In the genomic region with DNA sequence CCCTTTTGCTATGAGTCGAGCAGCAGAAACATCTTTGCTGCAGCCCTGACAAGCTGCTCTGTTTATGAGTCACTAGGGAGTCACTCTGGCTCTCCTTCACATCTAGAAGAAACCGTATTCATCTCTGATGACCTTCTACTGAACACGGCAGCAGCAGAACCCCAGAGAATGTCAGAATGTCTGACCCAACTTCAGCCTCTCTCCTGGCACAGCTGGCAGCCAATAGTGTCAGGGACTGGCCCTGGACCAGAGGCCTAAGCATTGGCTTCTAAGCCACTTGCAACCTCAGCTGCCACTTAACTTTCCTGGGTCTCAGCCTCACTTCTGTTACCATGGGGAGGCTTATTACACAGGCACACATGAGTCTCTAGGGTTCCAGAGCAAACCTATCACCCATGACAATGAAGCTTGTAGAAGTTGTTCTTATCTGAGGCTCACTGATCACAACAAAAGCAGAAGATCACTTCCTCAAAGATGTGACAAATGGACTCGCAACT, we compare ENCODE assay signal across 11 cellular contexts.
DNase-seq lines count a peak whose midpoint lies in the region; ATAC-seq, FAIRE-seq and TF ChIP-seq lines count a peak whose summit lies in the region.
"Had no signal": no experiment of that assay in that cellular context is flagged by ENCODE, and none has a peak within 500 bp of the region (broad histone marks: within the 10 kb centered on the region; RNA-seq: fewer than 3 reads in every experiment).

No MANE protein-coding gene starts in this region.

- H3K9me3 ChIP-seq in psoas muscle = no peaks in the 10 kb centered on the region
- H3K9me3 ChIP-seq: uterus had no signal

- ATAC-seq in activated CD8-positive, alpha-beta T cell treated with anti-CD3 and anti-CD28 coated beads for 36 hours = peak; percentile 95
- no peak for ATAC-seq in activated CD8-positive, alpha-beta T cell treated with anti-CD3 and anti-CD28 coated beads, Interleukin-2, amount 10 ng/mL, durations not matched to agents 7 days and 5 days
- peak in 3 of 4 donors; percentile 50 to 74 (median 56) for ATAC-seq in psoas muscle
- ATAC-seq in GM21526 (IDR thresholded peaks at IDR 0.05; ENCODE audit: low FRiP score, unreplicated experiment) = no peak
- ATAC-seq in HG03571 (IDR thresholded peaks at IDR 0.05; ENCODE audit: unreplicated experiment) = no peak

- no peak overlapping the region for H3K27ac ChIP-seq in psoas muscle
- H3K27ac ChIP-seq: uterus had no signal

- no peaks in the 10 kb centered on the region for H3K4me1 ChIP-seq in psoas muscle
- H3K4me1 ChIP-seq: uterus had no signal

- H3K27me3 ChIP-seq in bronchial epithelial cell (ENCODE audit: control insufficient read depth, insufficient read depth, low read length) (peaks cover 2% of the 10 kb centered on the region), psoas muscle (ENCODE audit: insufficient read depth in 3 of 3, low read length in 2 of 3) (no peaks in the 10 kb centered on the region)
- H3K27me3 ChIP-seq: uterus had no signal

- H3K27me3 Mint-ChIP-seq in activated CD8-positive, alpha-beta T cell treated with anti-CD3 and anti-CD28 coated beads for 36 hours = no peaks in the 10 kb centered on the region
- peaks cover 19% of the 10 kb centered on the region for H3K27me3 Mint-ChIP-seq in activated CD8-positive, alpha-beta T cell treated with anti-CD3 and anti-CD28 coated beads, Interleukin-2, amount 10 ng/mL, durations not matched to agents 7 days and 5 days (ENCODE audit: low read depth)
- no peaks in the 10 kb centered on the region for H3K27me3 Mint-ChIP-seq in IgD-negative memory B cell

- no peaks in the 10 kb centered on the region for H3K36me3 Mint-ChIP-seq in activated CD8-positive, alpha-beta T cell treated with anti-CD3 and anti-CD28 coated beads for 36 hours (ENCODE audit: low read depth)
- H3K36me3 Mint-ChIP-seq in activated CD8-positive, alpha-beta T cell treated with anti-CD3 and anti-CD28 coated beads, Interleukin-2, amount 10 ng/mL, durations not matched to agents 7 days and 5 days (ENCODE audit: low read depth) = no peaks in the 10 kb centered on the region
- H3K36me3 Mint-ChIP-seq in IgD-negative memory B cell = peaks cover 1% of the 10 kb centered on the region
- H3K36me3 Mint-ChIP-seq: activated naive CD8-positive, alpha-beta T cell treated with anti-CD3 and anti-CD28 coated beads, Interleukin-2, amount 10 ng/mL, durations not matched to agents 7 days and 5 days had no signal

- no peaks in the 10 kb centered on the region for H3K9me3 Mint-ChIP-seq in activated CD8-positive, alpha-beta T cell treated with anti-CD3 and anti-CD28 coated beads for 36 hours
- H3K9me3 Mint-ChIP-seq in activated CD8-positive, alpha-beta T cell treated with anti-CD3 and anti-CD28 coated beads, Interleukin-2, amount 10 ng/mL, durations not matched to agents 7 days and 5 days (ENCODE audit: insufficient read depth) = no peaks in the 10 kb centered on the region
- no peaks in the 10 kb centered on the region for H3K9me3 Mint-ChIP-seq in IgD-negative memory B cell
- H3K9me3 Mint-ChIP-seq: activated naive CD8-positive, alpha-beta T cell treated with anti-CD3 and anti-CD28 coated beads, Interleukin-2, amount 10 ng/mL, durations not matched to agents 7 days and 5 days had no signal

- WGBS in psoas muscle, 3 donors = 27 to 48% (median 42%) methylated on average over 4 of the region's 4 CpGs

- no peak overlapping the region for H3K27ac Mint-ChIP-seq in activated CD8-positive, alpha-beta T cell treated with anti-CD3 and anti-CD28 coated beads for 36 hours
- H3K27ac Mint-ChIP-seq in activated CD8-positive, alpha-beta T cell treated with anti-CD3 and anti-CD28 coated beads, Interleukin-2, amount 10 ng/mL, durations not matched to agents 7 days and 5 days = no peak overlapping the region
- peak overlapping the region; percentile 14 to 65 (median 46) for H3K27ac Mint-ChIP-seq in IgD-negative memory B cell
- H3K27ac Mint-ChIP-seq: activated naive CD8-positive, alpha-beta T cell treated with anti-CD3 and anti-CD28 coated beads, Interleukin-2, amount 10 ng/mL, durations not matched to agents 7 days and 5 days had no signal

- peaks cover 11% of the 10 kb centered on the region for H3K4me1 Mint-ChIP-seq in activated CD8-positive, alpha-beta T cell treated with anti-CD3 and anti-CD28 coated beads for 36 hours (ENCODE audit: low read depth)
- peaks cover 22% of the 10 kb centered on the region for H3K4me1 Mint-ChIP-seq in activated CD8-positive, alpha-beta T cell treated with anti-CD3 and anti-CD28 coated beads, Interleukin-2, amount 10 ng/mL, durations not matched to agents 7 days and 5 days (ENCODE audit: low read depth)
- peaks cover 7 to 19% (median 16%) of the 10 kb centered on the region in 3 donors for H3K4me1 Mint-ChIP-seq in IgD-negative memory B cell

- DNase-seq in activated CD8-positive, alpha-beta T cell treated with anti-CD3 and anti-CD28 coated beads for 36 hours = peak; percentile 55
- DNase-seq in activated CD8-positive, alpha-beta T cell treated with anti-CD3 and anti-CD28 coated beads, Interleukin-2, amount 10 ng/mL, durations not matched to agents 7 days and 5 days = no peak
- DNase-seq in bronchial epithelial cell (ENCODE audit: low read depth) = peak; percentile 52
- no peak for DNase-seq in psoas muscle
- no peak for DNase-seq in NCI-H748 (lab: John Stamatoyannopoulos, UW; ENCODE audit: unreplicated experiment)
- DNase-seq: activated naive CD8-positive, alpha-beta T cell treated with anti-CD3 and anti-CD28 coated beads, Interleukin-2, amount 10 ng/mL, durations not matched to agents 7 days and 5 days; NCI-H1417; uterus had no signal

- intact Hi-C loops in activated CD8-positive, alpha-beta T cell treated with anti-CD3 and anti-CD28 coated beads for 36 hours (cut with micrococcal nuclease) = no loop called here
- intact Hi-C loops in psoas muscle (cut with DNase I) = no loop called here

- TF ChIP-seq CTCF in activated CD8-positive, alpha-beta T cell treated with anti-CD3 and anti-CD28 coated beads for 36 hours (IDR thresholded peaks at IDR 0.05) = no peak
- TF ChIP-seq CTCF in bronchial epithelial cell (IDR thresholded peaks at IDR 0.05; ENCODE audit: insufficient read depth, low read length, severe bottlenecking) (no peak), psoas muscle (IDR thresholded peaks at IDR 0.05) (no peak)

- CTCF ChIA-PET in activated CD8-positive, alpha-beta T cell treated with anti-CD3 and anti-CD28 coated beads for 36 hours (lab: Charles Lee) = no interaction called here
- CTCF ChIA-PET in activated CD8-positive, alpha-beta T cell treated with anti-CD3 and anti-CD28 coated beads, Interleukin-2, amount 10 ng/mL, durations not matched to agents 7 days and 5 days (lab: Charles Lee) = no interaction called here

- FAIRE-seq in bronchial epithelial cell (lab: Jason Lieb, UNC) = no peak

- H3K36me3 ChIP-seq in bronchial epithelial cell (ENCODE audit: control insufficient read depth, insufficient read depth, low read length) = no peaks in the 10 kb centered on the region
- H3K36me3 ChIP-seq in psoas muscle (ENCODE audit: insufficient read depth in 1 of 2, low read depth in 1 of 2) = no peaks in the 10 kb centered on the region
- H3K36me3 ChIP-seq: uterus had no signal

- H3K4me3 Mint-ChIP-seq in activated CD8-positive, alpha-beta T cell treated with anti-CD3 and anti-CD28 coated beads for 36 hours = no peak overlapping the region
- H3K4me3 Mint-ChIP-seq in activated CD8-positive, alpha-beta T cell treated with anti-CD3 and anti-CD28 coated beads, Interleukin-2, amount 10 ng/mL, durations not matched to agents 7 days and 5 days = no peak overlapping the region
- peak overlapping the region in 2 of 4 donors; percentile 51 for H3K4me3 Mint-ChIP-seq in IgD-negative memory B cell
- H3K4me3 Mint-ChIP-seq: activated naive CD8-positive, alpha-beta T cell treated with anti-CD3 and anti-CD28 coated beads, Interleukin-2, amount 10 ng/mL, durations not matched to agents 7 days and 5 days had no signal

- POLR2A ChIA-PET in activated CD8-positive, alpha-beta T cell treated with anti-CD3 and anti-CD28 coated beads for 36 hours (lab: Charles Lee) = interaction anchor here (1.0 kb wide), 1 partner anchor 18 kb away, joined by 3 read pairs; no protein-coding TSS in a partner anchor
- POLR2A ChIA-PET in activated CD8-positive, alpha-beta T cell treated with anti-CD3 and anti-CD28 coated beads, Interleukin-2, amount 10 ng/mL, durations not matched to agents 7 days and 5 days (lab: Charles Lee) = no interaction called here

- H3K4me3 ChIP-seq in bronchial epithelial cell (ENCODE audit: low read depth, low read length) (no peak overlapping the region), psoas muscle (no peak overlapping the region)
- H3K4me3 ChIP-seq: uterus had no signal

Comparison
In these comparisons a context has a peak if more than half of its experiments do, and no peak if none do; other contexts are left out.
1. ATAC-seq: peak in activated CD8-positive, alpha-beta T cell treated with anti-CD3 and anti-CD28 coated beads for 36 hours (single experiment) and psoas muscle (3 of 4); none in activated CD8-positive, alpha-beta T cell treated with anti-CD3 and anti-CD28 coated beads, Interleukin-2, amount 10 ng/mL, durations not matched to agents 7 days and 5 days (single experiment), GM21526 (single experiment) and HG03571 (single experiment).
2. DNase-seq: peak in activated CD8-positive, alpha-beta T cell treated with anti-CD3 and anti-CD28 coated beads for 36 hours (single experiment) and bronchial epithelial cell (single experiment); none in activated CD8-positive, alpha-beta T cell treated with anti-CD3 and anti-CD28 coated beads, Interleukin-2, amount 10 ng/mL, durations not matched to agents 7 days and 5 days (single experiment), psoas muscle (0 of 2) and NCI-H748 (single experiment).
3. H3K27ac Mint-ChIP-seq: peak in IgD-negative memory B cell (3 of 3); none in activated CD8-positive, alpha-beta T cell treated with anti-CD3 and anti-CD28 coated beads for 36 hours (single experiment) and activated CD8-positive, alpha-beta T cell treated with anti-CD3 and anti-CD28 coated beads, Interleukin-2, amount 10 ng/mL, durations not matched to agents 7 days and 5 days (single experiment).